14 cellular contexts compared by ENCODE assay signal in the genomic region with DNA sequence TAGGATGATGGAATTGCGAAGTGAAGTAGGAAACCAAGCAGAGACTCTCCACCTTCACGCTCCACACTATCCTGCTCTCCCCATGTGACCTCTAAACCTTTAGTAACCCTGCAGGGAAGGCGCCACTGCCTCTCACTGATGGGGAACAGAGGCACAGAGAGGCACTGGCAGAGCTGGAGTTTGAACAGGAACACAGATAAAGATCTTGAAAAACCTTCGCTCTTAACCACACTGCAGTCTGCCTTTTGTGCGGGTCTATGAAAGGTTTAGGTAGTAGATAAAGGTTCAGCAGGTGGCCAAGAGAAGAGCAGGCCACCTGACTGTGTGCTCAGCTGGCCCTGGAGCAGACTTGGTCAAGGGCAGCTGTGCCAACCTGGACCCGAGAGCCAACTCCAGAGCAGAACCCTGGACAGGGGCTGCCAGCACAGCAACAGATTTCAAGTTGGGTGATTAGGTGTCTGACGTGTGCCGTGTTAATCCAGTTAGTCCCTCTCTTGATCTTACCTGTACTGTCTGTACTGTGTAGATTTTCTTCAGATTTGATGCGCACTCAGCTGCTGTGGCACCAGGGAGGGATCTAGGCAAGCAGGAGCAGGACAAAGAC. TPM values are rescaled to one million over a fixed set of nuclear protein-coding genes. Genes with fewer than 3 reads are reported as not detected.
DNase-seq lines count a peak whose midpoint lies in the region; ATAC-seq and TF ChIP-seq lines count a peak whose summit lies in the region.
"Had no signal": no experiment of that assay in that cellular context is flagged by ENCODE, and none has a peak within 500 bp of the region (broad histone marks: within the 10 kb centered on the region; RNA-seq: fewer than 3 reads in every experiment).

No MANE protein-coding gene starts in this region.

- peaks cover 14 to 32% of the 10 kb centered on the region in 2 donors for H3K4me1 ChIP-seq in thyroid gland
- H3K4me1 ChIP-seq: neural progenitor cell had no signal

- no peak for TF ChIP-seq POLR2A in thyroid gland (IDR thresholded peaks at IDR 0.05)

- H3K9me3 ChIP-seq in thyroid gland = no peaks in the 10 kb centered on the region

- ATAC-seq in activated naive CD4-positive, alpha-beta T cell treated with anti-CD3 and anti-CD28 coated beads, Interleukin-2, amount 50 U/mL, for 72 hours = peak in 1 of 2 donors; percentile 19
- peak; percentile 29 for ATAC-seq in activated T-helper 17 cell treated with anti-CD3 and anti-CD28 coated beads, Interleukin-2, amount 50 U/mL, for 72 hours (replicated peaks)
- no peak for ATAC-seq in HG03521 (IDR thresholded peaks at IDR 0.05; ENCODE audit: unreplicated experiment)

- peak overlapping the region; percentile 28 to 60 (median 46) for H3K27ac ChIP-seq in thyroid gland
- H3K27ac ChIP-seq: neural progenitor cell had no signal

- 84 to 97% methylated on average over 9 of the region's 9 CpGs for WGBS in thyroid gland, 2 donors

- no peaks in the 10 kb centered on the region for H3K36me3 ChIP-seq in thyroid gland
- H3K36me3 ChIP-seq: neural progenitor cell had no signal

- no peaks in the 10 kb centered on the region for H3K27me3 ChIP-seq in thyroid gland
- H3K27me3 ChIP-seq: neural progenitor cell had no signal

- DNase-seq in activated naive CD4-positive, alpha-beta T cell treated with anti-CD3 and anti-CD28 coated beads, Interleukin-2, amount 50 U/mL, for 72 hours (ENCODE audit: low spot score in 2 of 2) = no peak
- no peak for DNase-seq in activated naive CD4-positive, alpha-beta T cell (lab: John Stamatoyannopoulos, UW)
- DNase-seq in NCI-H2029 (lab: John Stamatoyannopoulos, UW) (peak; percentile 59), thyroid gland (no peak), T1000 (lab: John Stamatoyannopoulos, UW) (no peak)
- DNase-seq: activated T-cell treated with anti-CD3 and anti-CD28 coated beads, Interleukin-2, amount 50 U/mL, for 4 hours; amygdala; cerebellar nuclear complex; HFFc6; NCI-H2081 treated with DMSO at 0.1 percent for 48 hours; right cardiac atrium had no signal

- intact Hi-C loops in thyroid gland (cut with DNase I) = loop anchor here (10.0 kb wide), 1 partner anchor 1115 kb away; no protein-coding TSS in a partner anchor

- TF ChIP-seq CTCF in thyroid gland (IDR thresholded peaks at IDR 0.05) = no peak

- no peaks in the 10 kb centered on the region for H3K36me3 Mint-ChIP-seq in activated naive CD4-positive, alpha-beta T cell treated with anti-CD3 and anti-CD28 coated beads, Interleukin-2, amount 50 U/mL, for 72 hours
- H3K36me3 Mint-ChIP-seq in activated T-helper 17 cell treated with anti-CD3 and anti-CD28 coated beads, Interleukin-2, amount 50 U/mL, for 72 hours (ENCODE audit: low read depth) = peaks cover 40% of the 10 kb centered on the region
- H3K36me3 Mint-ChIP-seq: neural progenitor cell had no signal

- H3K4me1 Mint-ChIP-seq in activated T-helper 17 cell treated with anti-CD3 and anti-CD28 coated beads, Interleukin-2, amount 50 U/mL, for 72 hours = peaks cover 37% of the 10 kb centered on the region

- peak overlapping the region; percentile 58 for H3K4me3 Mint-ChIP-seq in activated T-helper 17 cell treated with anti-CD3 and anti-CD28 coated beads, Interleukin-2, amount 50 U/mL, for 72 hours
- H3K4me3 Mint-ChIP-seq: activated T-cell treated with anti-CD3 and anti-CD28 coated beads, Interleukin-2, amount 50 U/mL, for 4 hours; HFFc6; neural progenitor cell had no signal

- no peaks in the 10 kb centered on the region for H3K27me3 Mint-ChIP-seq in activated T-helper 17 cell treated with anti-CD3 and anti-CD28 coated beads, Interleukin-2, amount 50 U/mL, for 72 hours

- H3K27ac Mint-ChIP-seq in activated naive CD4-positive, alpha-beta T cell treated with anti-CD3 and anti-CD28 coated beads, Interleukin-2, amount 50 U/mL, for 72 hours = peak overlapping the region; percentile 3 to 39
- H3K27ac Mint-ChIP-seq in activated T-helper 17 cell treated with anti-CD3 and anti-CD28 coated beads, Interleukin-2, amount 50 U/mL, for 72 hours = peak overlapping the region; percentile 81
- H3K27ac Mint-ChIP-seq: HFFc6, neural progenitor cell had no signal

- H3K9me3 Mint-ChIP-seq in activated naive CD4-positive, alpha-beta T cell treated with anti-CD3 and anti-CD28 coated beads, Interleukin-2, amount 50 U/mL, for 72 hours = no peaks in the 10 kb centered on the region
- no peaks in the 10 kb centered on the region for H3K9me3 Mint-ChIP-seq in activated T-helper 17 cell treated with anti-CD3 and anti-CD28 coated beads, Interleukin-2, amount 50 U/mL, for 72 hours
- H3K9me3 Mint-ChIP-seq: activated T-cell treated with anti-CD3 and anti-CD28 coated beads, Interleukin-2, amount 50 U/mL, for 4 hours; HFFc6; neural progenitor cell had no signal

- no peak overlapping the region for H3K4me3 ChIP-seq in thyroid gland (replicated peaks in 1 of 3)
- H3K4me3 ChIP-seq: neural progenitor cell had no signal

RNA-seq across cellular contexts. Expression of a gene that starts 15.2 kb away (rescaled TPM):
- 10 to 100 TPM; 24.6 to 29.7 TPM for total RNA-seq in activated naive CD4-positive, alpha-beta T cell treated with anti-CD3 and anti-CD28 coated beads, Interleukin-2, amount 50 U/mL, for 72 hours
- total RNA-seq in activated T-helper 17 cell treated with anti-CD3 and anti-CD28 coated beads, Interleukin-2, amount 50 U/mL, for 72 hours = 10 to 100 TPM; 25.3 to 27.4 TPM
- 10 to 100 TPM; 18.4 to 26.6 (median 26.0) TPM for total RNA-seq in thyroid gland

RNA-seq across cellular contexts. Expression of a gene that starts 43.6 kb away (rescaled TPM):
- total RNA-seq in activated naive CD4-positive, alpha-beta T cell treated with anti-CD3 and anti-CD28 coated beads, Interleukin-2, amount 50 U/mL, for 72 hours = under 1 TPM in 1 of 2 donors, not detected in 1; 0.74 TPM
- total RNA-seq in activated T-helper 17 cell treated with anti-CD3 and anti-CD28 coated beads, Interleukin-2, amount 50 U/mL, for 72 hours = 1 to 10 TPM in 1 of 2 donors, under 1 TPM in 1; 0.32 to 2.5 TPM
- total RNA-seq in thyroid gland = 10 to 100 TPM in 1 of 4 donors, 1 to 10 TPM in 3; 2.3 to 11.0 (median 5.5) TPM
- total RNA-seq: HFFc6 had no signal
